ENCODE assay signal across 18 cellular contexts in genomic region chr14:90088160-90088559, GRCh38. TPM values are rescaled to one million over a fixed set of nuclear protein-coding genes. Genes with fewer than 3 reads are reported as not detected.
"Had no signal": no experiment of that assay in that cellular context is flagged by ENCODE, and none has a peak within 500 bp of the region (broad histone marks: within the 10 kb centered on the region; RNA-seq: fewer than 3 reads in every experiment).

No MANE protein-coding gene starts in this region.

- H3K27ac Mint-ChIP-seq: activated CD8-positive, alpha-beta T cell treated with anti-CD3 and anti-CD28 coated beads, Interleukin-2, amount 10 ng/mL, durations not matched to agents 7 days and 5 days; activated naive CD8-positive, alpha-beta T cell treated with anti-CD3 and anti-CD28 coated beads, Interleukin-2, amount 10 ng/mL, durations not matched to agents 7 days and 5 days; T-helper 1 cell treated with Interleukin-12 subunit alpha and Interleukin-12 subunit beta and Interleukin-4 antibody, amounts not matched to agents 30 μg/mL and 1 μg/mL, for 36 hours; WTC11 had no signal

- H3K4me3 Mint-ChIP-seq: activated CD8-positive, alpha-beta T cell treated with anti-CD3 and anti-CD28 coated beads, Interleukin-2, amount 10 ng/mL, durations not matched to agents 7 days and 5 days; activated naive CD8-positive, alpha-beta T cell treated with anti-CD3 and anti-CD28 coated beads, Interleukin-2, amount 10 ng/mL, durations not matched to agents 7 days and 5 days; T-helper 1 cell treated with Interleukin-12 subunit alpha and Interleukin-12 subunit beta and Interleukin-4 antibody, amounts not matched to agents 30 μg/mL and 1 μg/mL, for 36 hours; WTC11 had no signal

- H3K9me3 ChIP-seq: adrenal gland, Peyer's patch had no signal

- ATAC-seq: activated CD8-positive, alpha-beta T cell treated with anti-CD3 and anti-CD28 coated beads, Interleukin-2, amount 10 ng/mL, durations not matched to agents 7 days and 5 days; WTC11 had no signal

- H3K36me3 ChIP-seq: adrenal gland, Peyer's patch had no signal

- H3K4me1 ChIP-seq: adrenal gland, Peyer's patch had no signal

- H3K27me3 ChIP-seq: adrenal gland, Peyer's patch had no signal

- DNase-seq: activated CD4-positive, alpha-beta T cell treated with anti-CD3 and anti-CD28 coated beads for 48 hours; activated CD4-positive, alpha-beta T cell treated with anti-CD3 and anti-CD28 coated beads, Interleukin-2, amount 50 U/mL, for 4 hours; activated CD4-positive, CD25-positive, alpha-beta regulatory T cell treated with anti-CD3 and anti-CD28 coated beads, Interleukin-2, amount 50 U/mL, for 72 hours; activated CD8-positive, alpha-beta memory T cell treated with anti-CD3 and anti-CD28 coated beads, Interleukin-2, amount 50 U/mL, for 48 hours; activated CD8-positive, alpha-beta T cell treated with anti-CD3 and anti-CD28 coated beads, Interleukin-2, amount 10 ng/mL, durations not matched to agents 7 days and 5 days; activated naive CD4-positive, alpha-beta T cell treated with anti-CD3 and anti-CD28 coated beads, Interleukin-2, amount 50 U/mL, for 16 hours; activated naive CD8-positive, alpha-beta T cell treated with anti-CD3 and anti-CD28 coated beads, Interleukin-2, amount 10 ng/mL, durations not matched to agents 7 days and 5 days; activated T-cell treated with anti-CD3 and anti-CD28 coated beads, Interleukin-2, amount 50 U/mL, for 1 hour; NCI-H1092; NCI-H2029; NCI-H2107; NCI-H2171 treated with DMSO at 0.1 percent for 48 hours; NCI-H510A; NCI-H69 had no signal

- H3K4me3 ChIP-seq: adrenal gland, Peyer's patch had no signal

- H3K27ac ChIP-seq: adrenal gland, Peyer's patch had no signal

RNA-seq across cellular contexts. Expression of gene KCNK13, which starts 26.4 kb away (rescaled TPM):
- total RNA-seq: Peyer's patch had no signal
